In the genomic region with DNA sequence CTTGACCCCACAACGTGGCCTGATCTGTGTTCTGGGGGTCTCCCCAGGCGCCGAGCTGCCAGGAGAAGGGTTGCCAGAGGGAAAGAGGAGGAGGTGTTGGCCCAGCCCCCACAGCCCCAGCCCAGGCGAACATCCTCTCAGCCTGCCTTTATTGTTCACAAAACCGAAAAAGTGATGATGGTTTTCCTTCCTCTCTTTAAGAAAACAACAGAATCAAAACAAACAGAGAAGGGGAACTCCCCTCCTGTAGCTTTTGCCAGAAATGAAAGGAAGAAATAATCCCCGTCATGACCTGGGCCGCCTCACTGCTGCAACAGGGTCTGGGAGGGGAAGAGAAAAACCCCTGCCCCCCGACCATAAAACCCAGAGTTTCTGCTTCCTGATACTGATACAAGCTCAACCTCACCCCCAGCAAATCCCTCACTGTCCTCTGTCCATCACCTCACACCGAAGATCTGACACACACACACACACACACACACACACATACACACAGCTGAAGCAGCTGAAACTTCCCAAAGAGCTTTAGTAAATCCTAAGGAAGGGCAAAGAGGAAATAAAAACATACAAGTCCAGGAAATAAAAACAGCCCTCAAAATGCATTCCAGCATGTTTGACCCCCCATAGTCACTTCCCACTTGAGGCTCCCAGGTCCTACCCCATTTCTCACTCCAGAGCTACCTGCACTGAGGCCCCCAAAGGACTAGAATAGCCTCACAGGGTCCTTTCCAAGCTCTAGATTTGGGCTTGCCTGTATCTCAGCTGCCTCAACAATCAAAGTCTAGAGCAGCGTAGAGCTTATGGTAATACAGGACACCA, we compare ENCODE assay signal across 8 cellular contexts. TPM values are rescaled to one million over a fixed set of nuclear protein-coding genes. Genes with fewer than 3 reads are reported as not detected.
DNase-seq lines count a peak whose midpoint lies in the region; ATAC-seq and TF ChIP-seq lines count a peak whose summit lies in the region.

No MANE protein-coding gene starts in this region.

- peak; percentile 56 for DNase-seq in NOMO-1 treated with dmso at 0.1 percent for 144 hours (lab: John Stamatoyannopoulos, UW; ENCODE audit: unreplicated experiment)
- peak; percentile 90 for DNase-seq in activated naive CD4-positive, alpha-beta T cell treated with anti-CD3 and anti-CD28 coated beads for 36 hours
- peak; percentile 87 for DNase-seq in naive B cell
- peak in 11 of 49 donors; percentile 11 to 49 (median 19) for DNase-seq in substantia nigra (lab: John Stamatoyannopoulos, UW)
- no peak for DNase-seq in testis
- DNase-seq in endodermal cell = no peak

- H3K27me3 ChIP-seq in DOHH2 (ENCODE audit: control insufficient read depth, low read length) = no peaks in the 10 kb centered on the region
- no peaks in the 10 kb centered on the region for H3K27me3 ChIP-seq in testis
- H3K27me3 ChIP-seq in endodermal cell (ENCODE audit: control insufficient read depth, insufficient read depth, low read length, poor library complexity, severe bottlenecking) = no peaks in the 10 kb centered on the region

- peak; percentile 71 for ATAC-seq in GM21825 (IDR thresholded peaks at IDR 0.05; ENCODE audit: unreplicated experiment)
- ATAC-seq in naive B cell (ENCODE audit: low read depth in 2 of 2) = peak; percentile 84 to 87

- peak overlapping the region; percentile 85 for H3K27ac Mint-ChIP-seq in activated naive CD4-positive, alpha-beta T cell treated with anti-CD3 and anti-CD28 coated beads for 36 hours
- peak overlapping the region; percentile 98 to 100 (median 99) for H3K27ac Mint-ChIP-seq in naive B cell
- H3K27ac Mint-ChIP-seq in endodermal cell = no peak overlapping the region

- no peaks in the 10 kb centered on the region for H3K9me3 Mint-ChIP-seq in activated naive CD4-positive, alpha-beta T cell treated with anti-CD3 and anti-CD28 coated beads for 36 hours
- H3K9me3 Mint-ChIP-seq in naive B cell = peaks cover 4 to 35% (median 18%) of the 10 kb centered on the region in 7 donors
- H3K9me3 Mint-ChIP-seq in endodermal cell = no peaks in the 10 kb centered on the region

- TF ChIP-seq CTCF in DOHH2 (IDR thresholded peaks at IDR 0.05; ENCODE audit: low read depth, low read length, poor library complexity, severe bottlenecking) (no peak), testis (IDR thresholded peaks at IDR 0.05) (no peak), endodermal cell (conservative IDR thresholded peaks at IDR 0.05) (no peak)

- no peak overlapping the region for H3K9ac ChIP-seq in endodermal cell (ENCODE audit: extremely low read depth, low read length, poor library complexity, severe bottlenecking)

- CTCF ChIA-PET in activated naive CD4-positive, alpha-beta T cell treated with anti-CD3 and anti-CD28 coated beads for 36 hours (lab: Charles Lee) = interaction anchor here (0.6 to 12.0 kb wide), 12 partner anchors 10 to 52 kb away, joined by 3 to 128 read pairs (median 4); a partner anchor contains a TSS

- no peaks in the 10 kb centered on the region for H3K9me2 ChIP-seq in DOHH2 (replicated peaks; ENCODE audit: control insufficient read depth, low read length)

- H3K4me1 Mint-ChIP-seq in activated naive CD4-positive, alpha-beta T cell treated with anti-CD3 and anti-CD28 coated beads for 36 hours (ENCODE audit: low read depth) = peaks cover 90% of the 10 kb centered on the region
- H3K4me1 Mint-ChIP-seq in naive B cell (peaks cover 46 to 89% (median 75%) of the 10 kb centered on the region in 3 donors), endodermal cell (peaks cover 52% of the 10 kb centered on the region)

- H3K36me3 ChIP-seq in DOHH2 (ENCODE audit: control insufficient read depth, low read length) (no peaks in the 10 kb centered on the region), testis (ENCODE audit: low read depth, missing control alignments) (no peaks in the 10 kb centered on the region), endodermal cell (ENCODE audit: control insufficient read depth, insufficient read depth, low read length) (no peaks in the 10 kb centered on the region)

- peaks cover 65% of the 10 kb centered on the region for H3K4me1 ChIP-seq in DOHH2 (ENCODE audit: control insufficient read depth, low read length)
- peaks cover 16% of the 10 kb centered on the region for H3K4me1 ChIP-seq in testis
- peaks cover 21% of the 10 kb centered on the region for H3K4me1 ChIP-seq in endodermal cell (ENCODE audit: control insufficient read depth, insufficient read depth, low read length)

- no peaks in the 10 kb centered on the region for H3K79me2 ChIP-seq in DOHH2 (ENCODE audit: control insufficient read depth, low read length)

- H3K4me3 Mint-ChIP-seq in activated naive CD4-positive, alpha-beta T cell treated with anti-CD3 and anti-CD28 coated beads for 36 hours = peak overlapping the region; percentile 53
- peak overlapping the region; percentile 67 to 84 (median 80) for H3K4me3 Mint-ChIP-seq in naive B cell
- no peak overlapping the region for H3K4me3 Mint-ChIP-seq in endodermal cell

- intact Hi-C loops in activated naive CD4-positive, alpha-beta T cell treated with anti-CD3 and anti-CD28 coated beads for 36 hours (cut with micrococcal nuclease) = loop anchor here (1.0 to 10.0 kb wide), 12 partner anchors 10 to 1040 kb away; a partner anchor contains a TSS
- intact Hi-C loops in testis (cut with DNase I; ENCODE audit: low total_unique reads) = no loop called here

- H3K9me3 ChIP-seq in DOHH2 (ENCODE audit: control insufficient read depth, insufficient read depth, low read length) = no peaks in the 10 kb centered on the region
- no peaks in the 10 kb centered on the region for H3K9me3 ChIP-seq in testis
- peaks cover 6% of the 10 kb centered on the region for H3K9me3 ChIP-seq in endodermal cell (ENCODE audit: control insufficient read depth, low read length)

- no peak for TF ChIP-seq POLR2A in testis (IDR thresholded peaks at IDR 0.05)

- WGBS in testis, 2 donors = 72 to 75% methylated on average over 10 of the region's 10 CpGs
- WGBS in endodermal cell (ENCODE audit: insufficient coverage in 1 of 2, insufficient read length in 1 of 2), 2 experiments = 50 to 56% methylated on average over 2 to 10 of the region's 10 CpGs

- H3K4me2 ChIP-seq in DOHH2 (ENCODE audit: low read length) = peak overlapping the region; percentile 78

- H4K20me1 ChIP-seq in DOHH2 (ENCODE audit: control insufficient read depth, insufficient read depth, low read depth, low read length) = no peaks in the 10 kb centered on the region

- peaks cover 7% of the 10 kb centered on the region; the same call in 1 of the 2 replicates for H3F3A ChIP-seq in DOHH2 (ENCODE audit: control insufficient read depth, insufficient read depth)

- no peaks in the 10 kb centered on the region for H3K36me3 Mint-ChIP-seq in activated naive CD4-positive, alpha-beta T cell treated with anti-CD3 and anti-CD28 coated beads for 36 hours (ENCODE audit: low read depth)
- H3K36me3 Mint-ChIP-seq in naive B cell (peaks cover 5 to 12% of the 10 kb centered on the region in 2 donors), endodermal cell (ENCODE audit: low read depth) (no peaks in the 10 kb centered on the region)

- no peaks in the 10 kb centered on the region for H3K27me3 Mint-ChIP-seq in activated naive CD4-positive, alpha-beta T cell treated with anti-CD3 and anti-CD28 coated beads for 36 hours (ENCODE audit: low read depth)
- H3K27me3 Mint-ChIP-seq in naive B cell = no peaks in the 10 kb centered on the region
- H3K27me3 Mint-ChIP-seq in endodermal cell (ENCODE audit: insufficient read depth) = no peaks in the 10 kb centered on the region

- H3K4me3 ChIP-seq in DOHH2 (ENCODE audit: low read length) = peak overlapping the region; percentile 57
- H3K4me3 ChIP-seq in testis = no peak overlapping the region
- no peak overlapping the region for H3K4me3 ChIP-seq in endodermal cell (ENCODE audit: low read length)

- peak overlapping the region; percentile 75 for H3K27ac ChIP-seq in DOHH2 (ENCODE audit: low read depth, low read length)
- H3K27ac ChIP-seq in substantia nigra (ENCODE audit: low read depth, low read length, poor library complexity, severe bottlenecking) = peak overlapping the region; percentile 35
- peak overlapping the region in 1 of 2 donors; percentile 45 for H3K27ac ChIP-seq in testis
- H3K27ac ChIP-seq in endodermal cell (ENCODE audit: low read depth, low read length) = no peak overlapping the region

RNA-seq across cellular contexts. Expression of a gene that starts 51.8 kb away (rescaled TPM):
- total RNA-seq in activated naive CD4-positive, alpha-beta T cell treated with anti-CD3 and anti-CD28 coated beads for 36 hours = 10 to 100 TPM; 37.3 to 38.4 TPM
- 100 to 1,000 TPM; 125 to 367 (median 188) TPM for polyA plus RNA-seq in naive B cell (ENCODE audit: low read depth in 6 of 6)
- total RNA-seq in testis = 10 to 100 TPM; 35.7 to 54.4 TPM
- 45.4 TPM for polyA plus RNA-seq in testis (ENCODE audit: insufficient read depth, low read depth, low replicate concordance)
- 100 to 1,000 TPM in 1 of 2 donors, 10 to 100 TPM in 1; 77.1 to 114 TPM for total RNA-seq in endodermal cell
- polyA plus RNA-seq in endodermal cell (2013, experiment 1 of 2) = 59.2 TPM
- polyA plus RNA-seq in endodermal cell (2013, experiment 2 of 2) = 48.7 TPM

Comparison
In these comparisons a context has a peak if more than half of its experiments do, and no peak if none do; other contexts are left out.
1. DNase-seq: peak in NOMO-1 treated with dmso at 0.1 percent for 144 hours (single experiment), activated naive CD4-positive, alpha-beta T cell treated with anti-CD3 and anti-CD28 coated beads for 36 hours (single experiment) and naive B cell (single experiment); none in testis (single experiment) and endodermal cell (single experiment).